8 cellular contexts compared by ENCODE assay signal in genomic region chr5:154477382-154478223, GRCh38. TPM values are rescaled to one million over a fixed set of nuclear protein-coding genes. Genes with fewer than 3 reads are reported as not detected.
DNase-seq lines count a peak whose midpoint lies in the region; ATAC-seq lines count a peak whose summit lies in the region.

No MANE protein-coding gene starts in this region.

- H3K9me3 Mint-ChIP-seq in activated CD8-positive, alpha-beta T cell treated with anti-CD3 and anti-CD28 coated beads, Interleukin-2, amount 10 ng/mL, durations not matched to agents 7 days and 5 days (ENCODE audit: insufficient read depth), result no peaks in the 10 kb centered on the region

- intact Hi-C loops in left ventricle myocardium superior (cut with micrococcal nuclease), result no loop called here
- intact Hi-C loops in posterior cingulate gyrus (cut with DNase I), result no loop called here

- H3K4me3 ChIP-seq in H7 (ENCODE audit: insufficient read depth, low read depth, low read length) (peak overlapping the region; percentile 30), skeletal muscle cell (ENCODE audit: low read depth, low read length) (peak overlapping the region; percentile 23)

- H3K27me3 ChIP-seq in H7 (ENCODE audit: control insufficient read depth, insufficient read depth, low read length), result peaks cover 99% of the 10 kb centered on the region

- peaks cover 89% of the 10 kb centered on the region for H3K27me3 Mint-ChIP-seq in activated CD8-positive, alpha-beta T cell treated with anti-CD3 and anti-CD28 coated beads, Interleukin-2, amount 10 ng/mL, durations not matched to agents 7 days and 5 days (ENCODE audit: low read depth)

- H3K4me3 Mint-ChIP-seq in activated CD8-positive, alpha-beta T cell treated with anti-CD3 and anti-CD28 coated beads, Interleukin-2, amount 10 ng/mL, durations not matched to agents 7 days and 5 days, result peak overlapping the region; percentile 2

- DNase-seq in H7, result peak; percentile 81
- DNase-seq in activated CD8-positive, alpha-beta T cell treated with anti-CD3 and anti-CD28 coated beads, Interleukin-2, amount 10 ng/mL, durations not matched to agents 7 days and 5 days, result no peak
- DNase-seq in left ventricle myocardium superior, result peak; percentile 60
- DNase-seq in skeletal muscle cell (ENCODE audit: low read depth), result no peak
- no peak for DNase-seq in dedifferentiated amniotic fluid mesenchymal stem cell (ENCODE audit: extremely low spot score)
- no peak for DNase-seq in stimulated activated CD4-positive, alpha-beta T cell treated with anti-CD3 and anti-CD28 coated beads, Interleukin-12 subunit alpha, Interleukin-12 subunit beta, amount 100 ng/mL, for 4 hours
- DNase-seq in posterior cingulate gyrus, result no peak
- DNase-seq in ureter (ENCODE audit: low spot score), result no peak

- H3K36me3 Mint-ChIP-seq in activated CD8-positive, alpha-beta T cell treated with anti-CD3 and anti-CD28 coated beads, Interleukin-2, amount 10 ng/mL, durations not matched to agents 7 days and 5 days (ENCODE audit: low read depth), result peaks cover 2% of the 10 kb centered on the region

- H3K27ac Mint-ChIP-seq in activated CD8-positive, alpha-beta T cell treated with anti-CD3 and anti-CD28 coated beads, Interleukin-2, amount 10 ng/mL, durations not matched to agents 7 days and 5 days, result peak overlapping the region; percentile 37

- H3K36me3 ChIP-seq in H7 (replicated peaks; ENCODE audit: control insufficient read depth, insufficient read depth, low read length), result no peaks in the 10 kb centered on the region

- no peak for ATAC-seq in activated CD8-positive, alpha-beta T cell treated with anti-CD3 and anti-CD28 coated beads, Interleukin-2, amount 10 ng/mL, durations not matched to agents 7 days and 5 days
- peak; percentile 58 for ATAC-seq in left ventricle myocardium superior

- CTCF ChIA-PET in activated CD8-positive, alpha-beta T cell treated with anti-CD3 and anti-CD28 coated beads, Interleukin-2, amount 10 ng/mL, durations not matched to agents 7 days and 5 days (lab: Charles Lee), result no interaction called here

- H3K4me1 Mint-ChIP-seq in activated CD8-positive, alpha-beta T cell treated with anti-CD3 and anti-CD28 coated beads, Interleukin-2, amount 10 ng/mL, durations not matched to agents 7 days and 5 days (ENCODE audit: low read depth), result peaks cover 30% of the 10 kb centered on the region

- POLR2A ChIA-PET in activated CD8-positive, alpha-beta T cell treated with anti-CD3 and anti-CD28 coated beads, Interleukin-2, amount 10 ng/mL, durations not matched to agents 7 days and 5 days (lab: Charles Lee), result no interaction called here

RNA-seq across cellular contexts. Expression of gene HAND1, which starts 0.4 kb away (rescaled TPM):
- not detected in 2 replicates for total RNA-seq in H7 (2014; rRNA removed; shearing (Covaris generic))
- not detected for total RNA-seq in activated CD8-positive, alpha-beta T cell treated with anti-CD3 and anti-CD28 coated beads, Interleukin-2, amount 10 ng/mL, durations not matched to agents 7 days and 5 days
- total RNA-seq in left ventricle myocardium superior (37.8 TPM), ureter (not detected)

RNA-seq across cellular contexts. Expression of gene SAP30L, which starts 31.8 kb away (rescaled TPM):
- total RNA-seq in H7 (2014; rRNA removed; shearing (Covaris generic)), result 14.3 and 22.3 TPM in 2 replicates
- total RNA-seq in activated CD8-positive, alpha-beta T cell treated with anti-CD3 and anti-CD28 coated beads, Interleukin-2, amount 10 ng/mL, durations not matched to agents 7 days and 5 days, result 10 to 100 TPM; 40.0 to 40.4 TPM
- total RNA-seq in left ventricle myocardium superior (39.2 TPM), ureter (34.6 TPM)

Comparison
In these comparisons a context has a peak if more than half of its experiments do, and no peak if none do; other contexts are left out.
1. DNase-seq: peak in H7 (single experiment) and left ventricle myocardium superior (single experiment); none in activated CD8-positive, alpha-beta T cell treated with anti-CD3 and anti-CD28 coated beads, Interleukin-2, amount 10 ng/mL, durations not matched to agents 7 days and 5 days (single experiment), skeletal muscle cell (single experiment), dedifferentiated amniotic fluid mesenchymal stem cell (single experiment), stimulated activated CD4-positive, alpha-beta T cell treated with anti-CD3 and anti-CD28 coated beads, Interleukin-12 subunit alpha, Interleukin-12 subunit beta, amount 100 ng/mL, for 4 hours (single experiment), posterior cingulate gyrus (0 of 10) and ureter (single experiment).
2. RNA of gene HAND1, which starts 0.4 kb away (total RNA-seq): 37.8 TPM in left ventricle myocardium superior (single experiment); not detected in H7, not detected in activated CD8-positive, alpha-beta T cell treated with anti-CD3 and anti-CD28 coated beads, Interleukin-2, amount 10 ng/mL, durations not matched to agents 7 days and 5 days and not detected in ureter (single experiment); every median in the first group is over 10 times any median in the second.